In the genomic region with DNA sequence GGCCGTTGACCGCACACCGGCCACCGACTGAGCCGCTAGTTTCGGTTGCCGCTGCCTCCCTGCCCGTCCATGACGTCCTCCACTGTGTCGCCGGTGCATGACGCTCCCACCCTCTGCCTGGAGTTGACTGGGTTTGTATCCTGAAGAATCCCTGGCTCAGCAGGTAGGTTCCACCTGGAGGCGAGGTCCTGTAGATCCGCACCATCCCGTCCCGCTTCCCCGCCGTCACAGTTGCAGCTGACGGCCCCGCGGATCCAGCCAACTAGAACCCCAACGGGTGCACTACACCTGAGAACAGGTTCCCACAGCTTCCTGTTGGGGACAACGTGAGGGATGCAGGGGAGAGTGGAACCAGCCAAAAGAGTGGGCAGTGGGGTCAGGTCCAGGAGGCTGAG, we compare ENCODE assay signal across 8 cellular contexts. TPM values are rescaled to one million over a fixed set of nuclear protein-coding genes. Genes with fewer than 3 reads are reported as not detected.
A peak's percentile ranks its signal among the peaks of the same experiment; 100 is the strongest.
DNase-seq lines count a peak whose midpoint lies in the region; ATAC-seq and TF ChIP-seq lines count a peak whose summit lies in the region.

No MANE protein-coding gene starts in this region.

- TF ChIP-seq CTCF in adrenal gland (IDR thresholded peaks at IDR 0.05) (no peak), tibial nerve (IDR thresholded peaks at IDR 0.05) (no peak)

- ATAC-seq in HG03439 (IDR thresholded peaks at IDR 0.05; ENCODE audit: unreplicated experiment) (peak; percentile 17), left colon (peak; percentile 37)

- no peaks in the 10 kb centered on the region for H3K9me3 ChIP-seq in adrenal gland (replicated peaks in 1 of 3)
- no peaks in the 10 kb centered on the region for H3K9me3 ChIP-seq in tibial nerve

- peaks cover 18 to 39% of the 10 kb centered on the region in 2 donors for H3K4me1 ChIP-seq in adrenal gland (replicated peaks in 1 of 2)
- H3K4me1 ChIP-seq in tibial nerve, result peaks cover 0 to 68% (median 27%) of the 10 kb centered on the region in 4 donors

- H3K27ac ChIP-seq in adrenal gland (peak overlapping the region; percentile 3 to 100 (median 98)), tibial nerve (peak overlapping the region; percentile 97 to 100 (median 100))

- intact Hi-C loops in adrenal gland (cut with DNase I) (no loop called here), left colon (cut with DNase I, micrococcal nuclease) (no loop called here)

- H3K4me3 ChIP-seq in adrenal gland, result peak overlapping the region; percentile 12 to 100 (median 51)
- peak overlapping the region; percentile 58 to 91 (median 76) for H3K4me3 ChIP-seq in tibial nerve

- TF ChIP-seq POLR2A in adrenal gland (IDR thresholded peaks at IDR 0.05) (no peak), tibial nerve (IDR thresholded peaks at IDR 0.05) (no peak)

- TF ChIP-seq EP300 in tibial nerve (IDR thresholded peaks at IDR 0.05), result no peak

- WGBS in adrenal gland, 4 donors, result 10 to 13% (median 12%) methylated on average over 9 to 23 of the region's 23 CpGs; no CpG with 5 or more reads in 1 of the 4 donors
- WGBS in tibial nerve, 2 donors, result 7 to 10% methylated on average over 13 to 22 of the region's 23 CpGs

- H3K27me3 ChIP-seq in adrenal gland (no peaks in the 10 kb centered on the region), tibial nerve (no peaks in the 10 kb centered on the region)

- DNase-seq in NCI-H2227 (lab: John Stamatoyannopoulos, UW; ENCODE audit: unreplicated experiment), result peak; percentile 52
- DNase-seq in NCI-H2227 treated with DMSO at 0.1 percent for 48 hours (lab: John Stamatoyannopoulos, UW), result no peak
- no peak for DNase-seq in adrenal gland
- DNase-seq in left colon, result peak in 1 of 2 donors; percentile 78
- DNase-seq in tibial nerve (ENCODE audit: low spot score in 2 of 2), result no peak
- no peak for DNase-seq in superior temporal gyrus (ENCODE audit: extremely low spot score)
- no peak for DNase-seq in NCI-H1417 treated with DMSO at 0.1 percent for 48 hours (lab: John Stamatoyannopoulos, UW)

- H3K36me3 ChIP-seq in adrenal gland (replicated peaks in 1 of 2) (peaks cover 0 to 15% of the 10 kb centered on the region in 2 donors), tibial nerve (peaks cover 0 to 35% (median 0%) of the 10 kb centered on the region in 3 donors)

RNA-seq across cellular contexts. Expression of a gene that starts 0.9 kb away (rescaled TPM):
- total RNA-seq in adrenal gland (10 to 100 TPM; 29.2 to 53.2 (median 38.1) TPM), left colon (10 to 100 TPM; 23.3 to 27.3 TPM), tibial nerve (10 to 100 TPM; 41.7 to 55.9 (median 53.5) TPM)
- 10 to 100 TPM; 19.0 to 81.0 (median 24.6) TPM for polyA plus RNA-seq in adrenal gland

RNA-seq across cellular contexts. Expression of a gene that starts 8.1 kb away (rescaled TPM):
- total RNA-seq in adrenal gland (100 to 1,000 TPM in 1 of 8 donors, 10 to 100 TPM in 7; 29.0 to 119 (median 59.7) TPM), left colon (10 to 100 TPM; 51.1 to 60.3 TPM), tibial nerve (10 to 100 TPM; 60.1 to 88.5 (median 82.2) TPM)
- 10 to 100 TPM; 14.9 to 45.0 (median 43.5) TPM for polyA plus RNA-seq in adrenal gland

RNA-seq across cellular contexts. Expression of a gene that starts 8.3 kb away (rescaled TPM):
- total RNA-seq in adrenal gland (10 to 100 TPM in 7 of 8 donors, 1 to 10 TPM in 1; 8.1 to 26.5 (median 11.4) TPM), left colon (10 to 100 TPM in 1 of 2 donors, 1 to 10 TPM in 1; 8.9 to 18.3 TPM), tibial nerve (10 to 100 TPM in 2 of 4 donors, 1 to 10 TPM in 2; 8.6 to 15.0 (median 11.9) TPM)
- 10 to 100 TPM in 2 of 3 donors, 1 to 10 TPM in 1; 5.5 to 21.1 (median 19.7) TPM for polyA plus RNA-seq in adrenal gland

RNA-seq across cellular contexts. Expression of a gene that starts 28.9 kb away (rescaled TPM):
- 1 to 10 TPM in 5 of 8 donors, under 1 TPM in 3; 0.56 to 6.2 (median 1.4) TPM for total RNA-seq in adrenal gland
- 1 to 10 TPM in 2 of 3 donors, under 1 TPM in 1; 0.44 to 2.2 (median 2.2) TPM for polyA plus RNA-seq in adrenal gland
- total RNA-seq in left colon, result under 1 TPM; 0.49 to 0.61 TPM
- 10 to 100 TPM in 2 of 4 donors, 1 to 10 TPM in 2; 6.1 to 33.7 (median 13.6) TPM for total RNA-seq in tibial nerve
